9 cellular contexts compared by ENCODE assay signal in genomic region chr6:17865798-17866725, GRCh38.
DNase-seq lines count a peak whose midpoint lies in the region; ATAC-seq and TF ChIP-seq lines count a peak whose summit lies in the region.
"Had no signal": no experiment of that assay in that cellular context is flagged by ENCODE, and none has a peak within 500 bp of the region (broad histone marks: within the 10 kb centered on the region; RNA-seq: fewer than 3 reads in every experiment).

No MANE protein-coding gene starts in this region.

- H3K27me3 ChIP-seq in heart left ventricle: no peaks in the 10 kb centered on the region

- intact Hi-C loops in heart left ventricle (cut with DNase I): loop anchor here in 9 of 10 donors (5.0 to 10.0 kb wide), 7 partner anchors 56 to 259 kb away; partner anchors contain the start of genes KIF13A (in 8 of the 9) and NHLRC1 (in 1 of the 9)

- DNase-seq in EH (ENCODE audit: low read depth): peak; percentile 96
- peak; percentile 87 for DNase-seq in amniotic stem cell (lab: John Stamatoyannopoulos, UW)
- DNase-seq in heart left ventricle: peak; percentile 61 to 89 (median 66)
- DNase-seq in pulmonary artery endothelial cell (ENCODE audit: low read depth, low spot score): peak; percentile 93
- no peak for DNase-seq in cerebellum (ENCODE audit: low spot score)
- DNase-seq: activated naive CD4-positive, alpha-beta T cell treated with anti-CD3 and anti-CD28 coated beads, Interleukin-2, amount 50 U/mL, for 16 hours had no signal

- no peak for TF ChIP-seq CTCF in heart left ventricle (IDR thresholded peaks at IDR 0.05)

- no peak overlapping the region for H3K4me3 ChIP-seq in heart left ventricle

- TF ChIP-seq POLR2A in heart left ventricle (IDR thresholded peaks at IDR 0.05): no peak

- H3K27ac ChIP-seq in heart left ventricle: peak overlapping the region; percentile 31 to 79 (median 70)

- peak; percentile 88 to 95 (median 92) for ATAC-seq in heart left ventricle
- no peak for ATAC-seq in HG02885 (IDR thresholded peaks at IDR 0.05; ENCODE audit: poor library complexity, unreplicated experiment)
- no peak for ATAC-seq in HG03135 (IDR thresholded peaks at IDR 0.05; ENCODE audit: unreplicated experiment)
- no peak for ATAC-seq in HG03280 (IDR thresholded peaks at IDR 0.05; ENCODE audit: unreplicated experiment)

- H3K4me1 ChIP-seq in heart left ventricle: peaks cover 0 to 86% (median 52%) of the 10 kb centered on the region in 12 donors

- 67 to 79% (median 74%) methylated on average over 6 of the region's 6 CpGs for WGBS in heart left ventricle, 4 donors

- peaks cover 0 to 2% (median 0%) of the 10 kb centered on the region in 9 donors for H3K36me3 ChIP-seq in heart left ventricle

- H3K9me3 ChIP-seq in heart left ventricle: no peaks in the 10 kb centered on the region

Comparison
In these comparisons a context has a peak if more than half of its experiments do, and no peak if none do; other contexts are left out.
1. ATAC-seq: peak in heart left ventricle (4 of 4); none in HG02885 (single experiment), HG03135 (single experiment) and HG03280 (single experiment).